ENCODE assay signal across 9 cellular contexts in the genomic region with DNA sequence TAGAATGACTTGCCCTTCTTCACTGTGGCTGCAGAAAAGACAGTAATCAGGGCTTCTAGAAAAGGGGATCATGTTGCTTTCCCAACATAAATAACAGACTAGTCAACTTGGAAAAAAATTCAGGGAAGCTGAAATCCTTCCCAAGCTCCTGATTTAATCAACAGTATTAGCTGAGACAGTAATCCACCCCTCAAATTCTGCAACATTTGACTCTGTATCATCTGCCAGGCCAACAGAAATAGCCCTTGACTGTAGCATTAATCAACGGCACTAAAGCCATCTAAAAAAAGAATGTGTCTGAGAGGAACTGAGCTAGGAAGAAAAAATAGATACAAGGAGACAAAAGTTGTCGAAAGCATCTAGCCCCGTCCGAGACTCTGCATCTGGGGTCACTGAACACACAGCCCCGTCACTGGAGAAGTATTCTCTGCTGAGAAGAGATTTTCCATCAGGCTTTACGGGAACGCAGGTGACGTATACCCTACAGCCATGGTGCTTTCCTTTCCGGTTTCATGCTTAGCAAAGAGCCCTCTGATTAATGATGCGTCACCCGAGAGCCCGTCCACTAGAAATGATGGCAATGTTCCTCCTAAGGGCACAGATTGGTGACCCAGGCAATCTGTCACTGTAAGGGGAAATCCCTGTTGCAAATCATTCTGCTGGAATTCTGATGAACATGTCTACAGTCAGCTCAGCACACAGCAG. TPM values are rescaled to one million over a fixed set of nuclear protein-coding genes. Genes with fewer than 3 reads are reported as not detected.
DNase-seq lines count a peak whose midpoint lies in the region; ATAC-seq and TF ChIP-seq lines count a peak whose summit lies in the region.
"Had no signal": no experiment of that assay in that cellular context is flagged by ENCODE, and none has a peak within 500 bp of the region (broad histone marks: within the 10 kb centered on the region; RNA-seq: fewer than 3 reads in every experiment).

No MANE protein-coding gene starts in this region.

- no peaks in the 10 kb centered on the region for H3K4me1 ChIP-seq in Caco-2

- H3K4me3 ChIP-seq in Caco-2 (ENCODE audit: low read depth, low read length), result no peak overlapping the region

- no peak overlapping the region for H3K4me3 Mint-ChIP-seq in Caco-2 (ENCODE audit: unreplicated experiment)

- H3K4me1 Mint-ChIP-seq in Caco-2 (ENCODE audit: low read depth, unreplicated experiment), result peaks cover 6% of the 10 kb centered on the region

- no peaks in the 10 kb centered on the region for H3K27me3 Mint-ChIP-seq in Caco-2 (ENCODE audit: insufficient read depth, unreplicated experiment)

- CTCF ChIA-PET in Caco-2 (lab: Charles Lee), result no interaction called here

- H3K27me3 ChIP-seq in Caco-2 (replicated peaks; ENCODE audit: control insufficient read depth, insufficient read depth, low read length), result no peaks in the 10 kb centered on the region

- H3K36me3 Mint-ChIP-seq in Caco-2 (ENCODE audit: insufficient read depth, unreplicated experiment), result no peaks in the 10 kb centered on the region

- H3K27ac Mint-ChIP-seq in Caco-2 (ENCODE audit: unreplicated experiment), result no peak overlapping the region

- peak; percentile 100 for ATAC-seq in esophagus mucosa
- ATAC-seq in GM19324 (IDR thresholded peaks at IDR 0.05; ENCODE audit: low FRiP score, unreplicated experiment), result no peak
- no peak for ATAC-seq in HG03175 (IDR thresholded peaks at IDR 0.05; ENCODE audit: unreplicated experiment)

- DNase-seq in ELR (ENCODE audit: low read depth) (peak; percentile 100), NCI-H82 (lab: John Stamatoyannopoulos, UW) (peak; percentile 93), pulmonary artery endothelial cell (ENCODE audit: low read depth, low spot score) (peak; percentile 94), OCI-M2 (lab: John Stamatoyannopoulos, UW; ENCODE audit: unreplicated experiment) (no peak), Caco-2 (no peak)
- DNase-seq: activated T-cell treated with anti-CD3 and anti-CD28 coated beads, Interleukin-2, amount 50 U/mL, for 48 hours had no signal

- no TSS peak for BruUV-seq in Caco-2 (replicated peaks; lab: Mats Ljungman, UMichigan)

- no peaks in the 10 kb centered on the region for H3K9me3 Mint-ChIP-seq in Caco-2 (ENCODE audit: unreplicated experiment)

- no peaks in the 10 kb centered on the region for H3K9me3 ChIP-seq in Caco-2

- POLR2A ChIA-PET in Caco-2 (lab: Charles Lee), result no interaction called here

- H3K36me3 ChIP-seq in Caco-2 (ENCODE audit: control insufficient read depth, insufficient read depth, low read length), result no peaks in the 10 kb centered on the region

- intact Hi-C loops in Caco-2 (cut with micrococcal nuclease; ENCODE audit: unreplicated experiment), result no loop called here

- TF ChIP-seq CTCF in Caco-2 (IDR thresholded peaks at IDR 0.05; ENCODE audit: insufficient read depth in 1 of 2, low read depth in 1 of 2, low read length in 1 of 2, severe bottlenecking in 1 of 2, unreplicated experiment in 1 of 2), result no peak

RNA-seq across cellular contexts. Expression of a gene that starts 42.1 kb away (rescaled TPM):
- total RNA-seq in esophagus mucosa (26.0 TPM), pulmonary artery endothelial cell (16.0 and 23.6 TPM in 2 replicates), Caco-2 (2022) (49.6 and 51.2 TPM in 2 replicates)

Comparison
In these comparisons a context has a peak if more than half of its experiments do, and no peak if none do; other contexts are left out.
1. DNase-seq: peak in ELR (single experiment), NCI-H82 (single experiment) and pulmonary artery endothelial cell (single experiment); none in OCI-M2 (single experiment) and Caco-2 (0 of 2).